In the genomic region with DNA sequence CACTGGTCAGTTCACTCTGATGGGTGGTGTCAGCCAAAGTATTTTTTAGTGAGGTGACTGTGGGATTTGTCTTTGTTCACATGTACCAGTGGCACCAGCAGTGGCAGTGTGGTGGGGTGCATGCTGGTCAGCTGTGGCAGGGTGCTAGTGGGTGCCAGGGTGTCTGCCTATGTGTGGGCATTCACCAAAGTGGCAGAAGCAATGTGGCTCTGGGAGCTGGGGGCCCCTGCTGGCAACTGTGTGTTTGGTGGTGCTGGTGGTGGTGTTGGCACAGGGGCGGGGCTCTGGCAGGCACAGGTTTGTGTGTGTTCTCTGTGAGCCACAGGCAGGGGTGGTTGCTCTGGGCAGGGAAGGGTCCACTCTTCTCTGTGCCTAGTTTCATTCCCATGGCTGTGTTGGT, we compare ENCODE assay signal across 35 cellular contexts.
"Had no signal": no experiment of that assay in that cellular context is flagged by ENCODE, and none has a peak within 500 bp of the region (broad histone marks: within the 10 kb centered on the region; RNA-seq: fewer than 3 reads in every experiment).

No MANE protein-coding gene starts in this region.

- H3K36me3 Mint-ChIP-seq: activated CD8-positive, alpha-beta memory T cell treated with anti-CD3 and anti-CD28 coated beads, Interleukin-2, amount 10 ng/mL, durations not matched to agents 7 days and 5 days; brain had no signal

- H3K36me3 ChIP-seq: adrenal gland, ascending aorta, breast epithelium, cardiac muscle cell, esophagus muscularis mucosa, gastrocnemius medialis had no signal

- H3K4me3 ChIP-seq: adrenal gland, ascending aorta, breast epithelium, cardiac muscle cell, esophagus muscularis mucosa, gastrocnemius medialis had no signal

- ATAC-seq: activated CD4-positive, alpha-beta T cell treated with anti-CD3 and anti-CD28 coated beads for 36 hours; activated CD8-positive, alpha-beta memory T cell treated with anti-CD3 and anti-CD28 coated beads, Interleukin-2, amount 10 ng/mL, durations not matched to agents 7 days and 5 days; activated CD8-positive, alpha-beta T cell treated with anti-CD3 and anti-CD28 coated beads, Interleukin-2, amount 10 ng/mL, durations not matched to agents 7 days and 5 days; effector memory CD8-positive, alpha-beta T cell; gastrocnemius medialis had no signal

- DNase-seq: activated CD4-positive, alpha-beta memory T cell treated with anti-CD3 and anti-CD28 coated beads for 36 hours; activated CD4-positive, alpha-beta T cell treated with anti-CD3 and anti-CD28 coated beads for 36 hours; activated CD4-positive, alpha-beta T cell treated with anti-CD3 and anti-CD28 coated beads, Interleukin-2, amount 10 ng/mL, durations not matched to agents 24 days and 14 days; activated CD4-positive, CD25-positive, alpha-beta regulatory T cell; activated CD4-positive, CD25-positive, alpha-beta regulatory T cell treated with anti-CD3 and anti-CD28 coated beads, Interleukin-2, amount 50 U/mL, for 72 hours; activated CD8-positive, alpha-beta memory T cell treated with anti-CD3 and anti-CD28 coated beads, Interleukin-2, amount 10 ng/mL, durations not matched to agents 7 days and 5 days; activated CD8-positive, alpha-beta memory T cell treated with anti-CD3 and anti-CD28 coated beads, Interleukin-2, amount 50 U/mL, for 4 hours; activated CD8-positive, alpha-beta T cell treated with anti-CD3 and anti-CD28 coated beads, Interleukin-2, amount 10 ng/mL, durations not matched to agents 7 days and 5 days; activated effector memory CD4-positive, alpha-beta T cell treated with anti-CD3 and anti-CD28 coated beads, Interleukin-2, amount 50 U/mL, for 16 hours; activated naive CD4-positive, alpha-beta T cell treated with anti-CD3 and anti-CD28 coated beads for 36 hours; activated naive CD8-positive, alpha-beta T cell treated with anti-CD3 and anti-CD28 coated beads for 36 hours; activated naive CD8-positive, alpha-beta T cell treated with anti-CD3 and anti-CD28 coated beads, Interleukin-2, amount 50 U/mL, for 24 hours; activated T-cell treated with anti-CD3 and anti-CD28 coated beads, Interleukin-2, amount 50 U/mL, for 1 hour; activated T-cell treated with anti-CD3 and anti-CD28 coated beads, Interleukin-2, amount 50 U/mL, for 48 hours; adrenal gland; amygdala; central memory CD4-positive, alpha-beta T cell; cerebellar nuclear complex; cortex of kidney; dermis blood vessel endothelial cell; effector CD4-positive, alpha-beta T cell; effector memory CD8-positive, alpha-beta T cell; erythroblast; foreskin keratinocyte; gastrocnemius medialis; glutamatergic neuron; T-helper 2 cell had no signal

- H3K4me1 ChIP-seq: adrenal gland, ascending aorta, breast epithelium, esophagus muscularis mucosa, foreskin keratinocyte, gastrocnemius medialis had no signal

- H3K9me3 ChIP-seq: gastrocnemius medialis had no signal

- H3K27me3 Mint-ChIP-seq: activated CD4-positive, alpha-beta memory T cell treated with anti-CD3 and anti-CD28 coated beads for 36 hours; activated CD4-positive, alpha-beta T cell treated with anti-CD3 and anti-CD28 coated beads, Interleukin-2, amount 10 ng/mL, durations not matched to agents 24 days and 14 days; activated CD8-positive, alpha-beta memory T cell treated with anti-CD3 and anti-CD28 coated beads, Interleukin-2, amount 10 ng/mL, durations not matched to agents 7 days and 5 days; activated naive CD8-positive, alpha-beta T cell treated with anti-CD3 and anti-CD28 coated beads for 36 hours; effector memory CD8-positive, alpha-beta T cell had no signal

- H3K27ac ChIP-seq: adrenal gland, ascending aorta, breast epithelium, cardiac muscle cell, esophagus muscularis mucosa, foreskin keratinocyte, gastrocnemius medialis had no signal

- H3K27ac Mint-ChIP-seq: activated CD4-positive, alpha-beta memory T cell treated with anti-CD3 and anti-CD28 coated beads for 36 hours; activated CD4-positive, alpha-beta T cell treated with anti-CD3 and anti-CD28 coated beads for 36 hours; activated CD4-positive, alpha-beta T cell treated with anti-CD3 and anti-CD28 coated beads, Interleukin-2, amount 10 ng/mL, durations not matched to agents 24 days and 14 days; activated CD8-positive, alpha-beta memory T cell treated with anti-CD3 and anti-CD28 coated beads, Interleukin-2, amount 10 ng/mL, durations not matched to agents 7 days and 5 days; activated CD8-positive, alpha-beta T cell treated with anti-CD3 and anti-CD28 coated beads, Interleukin-2, amount 10 ng/mL, durations not matched to agents 7 days and 5 days; activated naive CD4-positive, alpha-beta T cell treated with anti-CD3 and anti-CD28 coated beads for 36 hours; activated naive CD4-positive, alpha-beta T cell treated with anti-CD3 and anti-CD28 coated beads, Interleukin-2, amount 50 U/mL, for 24 hours; activated naive CD8-positive, alpha-beta T cell treated with anti-CD3 and anti-CD28 coated beads for 36 hours; activated naive CD8-positive, alpha-beta T cell treated with anti-CD3 and anti-CD28 coated beads, Interleukin-2, amount 50 U/mL, for 24 hours; activated T-helper 1 cell treated with anti-CD3 and anti-CD28 coated beads, Interleukin-12 subunit alpha, Interleukin-12 subunit beta, Interleukin-2, Interleukin-4 antibody, amounts not matched to agents 30 ng/mL and 10 ng/mL and 1 ng/mL, durations not matched to agents 14 hours and 24 hours and 36 hours; activated T-helper 2 cell treated with anti-CD3 and anti-CD28 coated beads, Interferon-gamma antibody, Interleukin-2, Interleukin-4, amounts not matched to agents 10 μg/mL and 5 μg/mL and 100 μg/mL, durations not matched to agents 14 hours and 24 hours and 36 hours; brain; effector memory CD8-positive, alpha-beta T cell had no signal

- H3K4me3 Mint-ChIP-seq: activated CD4-positive, alpha-beta memory T cell treated with anti-CD3 and anti-CD28 coated beads for 36 hours; activated CD4-positive, alpha-beta T cell treated with anti-CD3 and anti-CD28 coated beads for 36 hours; activated CD4-positive, alpha-beta T cell treated with anti-CD3 and anti-CD28 coated beads, Interleukin-2, amount 10 ng/mL, durations not matched to agents 24 days and 14 days; activated CD8-positive, alpha-beta memory T cell treated with anti-CD3 and anti-CD28 coated beads, Interleukin-2, amount 10 ng/mL, durations not matched to agents 7 days and 5 days; activated CD8-positive, alpha-beta T cell treated with anti-CD3 and anti-CD28 coated beads, Interleukin-2, amount 10 ng/mL, durations not matched to agents 7 days and 5 days; activated naive CD4-positive, alpha-beta T cell treated with anti-CD3 and anti-CD28 coated beads for 36 hours; activated naive CD4-positive, alpha-beta T cell treated with anti-CD3 and anti-CD28 coated beads, Interleukin-2, amount 50 U/mL, for 24 hours; activated naive CD8-positive, alpha-beta T cell treated with anti-CD3 and anti-CD28 coated beads for 36 hours; activated naive CD8-positive, alpha-beta T cell treated with anti-CD3 and anti-CD28 coated beads, Interleukin-2, amount 50 U/mL, for 24 hours; activated T-helper 1 cell treated with anti-CD3 and anti-CD28 coated beads, Interleukin-12 subunit alpha, Interleukin-12 subunit beta, Interleukin-2, Interleukin-4 antibody, amounts not matched to agents 30 ng/mL and 10 ng/mL and 1 ng/mL, durations not matched to agents 14 hours and 24 hours and 36 hours; brain; effector memory CD8-positive, alpha-beta T cell had no signal

- H3K27me3 ChIP-seq: adrenal gland, ascending aorta, breast epithelium, cardiac muscle cell, esophagus muscularis mucosa, gastrocnemius medialis had no signal

- H3K4me1 Mint-ChIP-seq: activated CD4-positive, alpha-beta T cell treated with anti-CD3 and anti-CD28 coated beads for 36 hours; activated CD4-positive, alpha-beta T cell treated with anti-CD3 and anti-CD28 coated beads, Interleukin-2, amount 10 ng/mL, durations not matched to agents 24 days and 14 days; activated CD8-positive, alpha-beta memory T cell treated with anti-CD3 and anti-CD28 coated beads, Interleukin-2, amount 10 ng/mL, durations not matched to agents 7 days and 5 days; activated naive CD4-positive, alpha-beta T cell treated with anti-CD3 and anti-CD28 coated beads, Interleukin-2, amount 50 U/mL, for 24 hours; activated naive CD8-positive, alpha-beta T cell treated with anti-CD3 and anti-CD28 coated beads for 36 hours; activated naive CD8-positive, alpha-beta T cell treated with anti-CD3 and anti-CD28 coated beads, Interleukin-2, amount 50 U/mL, for 24 hours; brain had no signal
